12 cellular contexts compared by ENCODE assay signal in the genomic region with DNA sequence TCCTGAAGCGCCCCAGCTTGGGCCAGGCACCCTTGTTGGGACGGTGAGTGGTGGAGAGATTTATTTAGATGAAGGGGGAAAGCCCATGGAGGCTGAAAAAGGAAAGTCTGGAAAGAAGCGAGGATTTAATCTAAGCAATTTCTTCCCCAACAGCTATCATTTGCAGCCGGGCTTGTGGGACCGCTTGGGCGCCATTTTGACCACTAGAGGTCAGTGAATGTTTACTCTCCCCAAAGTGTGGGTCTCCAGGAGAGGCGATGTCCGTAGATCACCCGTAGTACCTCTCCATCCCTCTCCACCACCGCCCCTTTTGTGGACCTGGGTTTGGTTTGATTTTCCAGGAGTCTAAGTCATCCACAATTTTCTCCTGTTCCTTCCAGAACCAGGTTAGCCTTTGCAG.
A peak's percentile ranks its signal among the peaks of the same experiment; 100 is the strongest.
DNase-seq lines count a peak whose midpoint lies in the region; ATAC-seq and TF ChIP-seq lines count a peak whose summit lies in the region.
"Had no signal": no experiment of that assay in that cellular context is flagged by ENCODE, and none has a peak within 500 bp of the region (broad histone marks: within the 10 kb centered on the region; RNA-seq: fewer than 3 reads in every experiment).

No MANE protein-coding gene starts in this region.

- no TSS peak for BruUV-seq in OCI-LY7 (replicated peaks; lab: Mats Ljungman, UMichigan)

- H4K20me1 ChIP-seq in OCI-LY7 (ENCODE audit: insufficient read depth, low read length) = no peaks in the 10 kb centered on the region

- intact Hi-C loops in OCI-LY7 (cut with micrococcal nuclease; ENCODE audit: unreplicated experiment) = no loop called here

- no peak overlapping the region for H3K27ac ChIP-seq in 22Rv1
- H3K27ac ChIP-seq in OCI-LY7 (ENCODE audit: low read depth, low read length, poor library complexity, severe bottlenecking) = no peak overlapping the region
- H3K27ac ChIP-seq: epithelial cell of prostate, SJSA1 had no signal

- no peaks in the 10 kb centered on the region for H3K36me3 ChIP-seq in OCI-LY7 (ENCODE audit: insufficient read depth, low read length)
- H3K36me3 ChIP-seq: SJSA1 had no signal

- no peak overlapping the region for H3K27ac Mint-ChIP-seq in glutamatergic neuron (ENCODE audit: unreplicated experiment)

- no peaks in the 10 kb centered on the region for H3K36me3 Mint-ChIP-seq in glutamatergic neuron (ENCODE audit: unreplicated experiment)

- peak; percentile 27; the same call in 1 of the 2 replicates for TF ChIP-seq CTCF in 22Rv1 (IDR thresholded peaks at IDR 0.05)
- peak; percentile 57 for TF ChIP-seq CTCF in OCI-LY7 (conservative IDR thresholded peaks at IDR 0.05; ENCODE audit: low read length)
- TF ChIP-seq CTCF in glutamatergic neuron (IDR thresholded peaks at IDR 0.05; ENCODE audit: partially characterized antibody, unreplicated experiment) = peak; percentile 42

- no peaks in the 10 kb centered on the region for H3K9me3 ChIP-seq in OCI-LY7 (ENCODE audit: low read length)
- H3K9me3 ChIP-seq: SJSA1 had no signal

- peaks cover 2% of the 10 kb centered on the region for H3K4me1 Mint-ChIP-seq in glutamatergic neuron (ENCODE audit: low read depth, unreplicated experiment)

- peak; percentile 5 for DNase-seq in GDM1 (lab: John Stamatoyannopoulos, UW)
- no peak for DNase-seq in OCI-LY7 (ENCODE audit: low spot score)
- peak; percentile 50 for DNase-seq in glutamatergic neuron
- DNase-seq in activated gamma-delta T cell (lab: John Stamatoyannopoulos, UW) = no peak
- no peak for DNase-seq in NCI-H2107 treated with DMSO at 0.1 percent for 48 hours (lab: John Stamatoyannopoulos, UW; ENCODE audit: unreplicated experiment)
- DNase-seq: EL had no signal

- no peaks in the 10 kb centered on the region for H3K4me1 ChIP-seq in OCI-LY7 (ENCODE audit: insufficient read depth, low read length, poor library complexity, severe bottlenecking)
- H3K4me1 ChIP-seq: SJSA1 had no signal

- no peaks in the 10 kb centered on the region for H3K79me2 ChIP-seq in OCI-LY7 (ENCODE audit: insufficient read depth, low read depth, low read length)

- no peaks in the 10 kb centered on the region for H3K9me2 ChIP-seq in OCI-LY7 (ENCODE audit: insufficient read depth, low read length)

- H2AFZ ChIP-seq in OCI-LY7 (ENCODE audit: low read length) = no peak overlapping the region

- CTCF ChIA-PET in OCI-LY7 (lab: Charles Lee; ENCODE audit: unreplicated experiment) = no interaction called here

- POLR2A ChIA-PET in OCI-LY7 (lab: Charles Lee) = no interaction called here

- H3K4me2 ChIP-seq in OCI-LY7 (ENCODE audit: low read length) = no peak overlapping the region

- H3K27me3 Mint-ChIP-seq in glutamatergic neuron (ENCODE audit: unreplicated experiment) = no peaks in the 10 kb centered on the region

- no peak overlapping the region for H3K4me3 Mint-ChIP-seq in glutamatergic neuron (ENCODE audit: unreplicated experiment)
- H3K4me3 Mint-ChIP-seq: nephron had no signal

- no peak overlapping the region for H3K4me3 ChIP-seq in OCI-LY7 (ENCODE audit: low read depth, low read length, poor library complexity, severe bottlenecking)
- H3K4me3 ChIP-seq: SJSA1 had no signal

- H3K9me3 Mint-ChIP-seq in glutamatergic neuron (ENCODE audit: unreplicated experiment) = peaks cover 1% of the 10 kb centered on the region
- H3K9me3 Mint-ChIP-seq: nephron had no signal

- ATAC-seq in HG03045 (IDR thresholded peaks at IDR 0.05; ENCODE audit: unreplicated experiment) = no peak
- no peak for ATAC-seq in GM18502 (IDR thresholded peaks at IDR 0.05; ENCODE audit: poor library complexity, unreplicated experiment)

Comparison
In these comparisons a context has a peak if more than half of its experiments do, and no peak if none do; other contexts are left out.
1. DNase-seq: peak in GDM1 (single experiment) and glutamatergic neuron (single experiment); none in OCI-LY7 (single experiment), activated gamma-delta T cell (single experiment) and NCI-H2107 treated with DMSO at 0.1 percent for 48 hours (single experiment).
2. Peak in every context shown above with its lines, with median percentiles within 50 percentile points of each other: CTCF ChIP-seq.